Comparison of ENCODE assay signal across 11 cellular contexts in genomic region chr3:31968391-31968926, GRCh38. TPM values are rescaled to one million over a fixed set of nuclear protein-coding genes. Genes with fewer than 3 reads are reported as not detected.
DNase-seq lines count a peak whose midpoint lies in the region; ATAC-seq, FAIRE-seq and TF ChIP-seq lines count a peak whose summit lies in the region.
"Had no signal": no experiment of that assay in that cellular context is flagged by ENCODE, and none has a peak within 500 bp of the region (broad histone marks: within the 10 kb centered on the region; RNA-seq: fewer than 3 reads in every experiment).

No MANE protein-coding gene starts in this region.

- H2AK5ac ChIP-seq in H9 (ENCODE audit: insufficient read length, low read length) = no peak overlapping the region

- TF ChIP-seq POLR2A in adrenal gland (IDR thresholded peaks at IDR 0.05) = no peak

- H2BK20ac ChIP-seq in H9 (ENCODE audit: low read depth, low read length, poor library complexity, severe bottlenecking) = no peak overlapping the region

- no peak overlapping the region for H3K4me3 ChIP-seq in adrenal gland
- peak overlapping the region; percentile 8 to 63 (median 45) for H3K4me3 ChIP-seq in keratinocyte (ENCODE audit: control insufficient read depth in 2 of 3, extremely low read depth in 1 of 3, insufficient read depth in 2 of 3, low read depth in 1 of 3, low read length in 3 of 3)
- no peak overlapping the region for H3K4me3 ChIP-seq in stomach smooth muscle (ENCODE audit: low read length in 2 of 2)

- H3K9ac ChIP-seq in H9 (ENCODE audit: extremely low read depth, insufficient read length, low read length) (no peak overlapping the region), keratinocyte (ENCODE audit: control insufficient read depth, extremely low read depth, insufficient read depth, low read length) (peak overlapping the region; percentile 76), stomach smooth muscle (ENCODE audit: low read length in 2 of 2) (no peak overlapping the region)

- intact Hi-C loops in adrenal gland (cut with DNase I) = no loop called here

- H3K9me3 ChIP-seq in H9 (ENCODE audit: control insufficient read depth, low read depth, low read length) (no peaks in the 10 kb centered on the region), adrenal gland (replicated peaks in 1 of 3) (no peaks in the 10 kb centered on the region), keratinocyte (ENCODE audit: control insufficient read depth, low read depth, low read length) (no peaks in the 10 kb centered on the region), stomach smooth muscle (ENCODE audit: control insufficient read depth in 2 of 2, low read length in 2 of 2) (no peaks in the 10 kb centered on the region)

- peaks cover 0 to 11% (median 2%) of the 10 kb centered on the region in 3 experiments; a peak in 2 of 7 replicates for H3K36me3 Mint-ChIP-seq in H9 (ENCODE audit: insufficient read depth in 1 of 3, low read depth in 3 of 3)
- H3K36me3 Mint-ChIP-seq: activated CD4-positive, alpha-beta memory T cell treated with anti-CD3 and anti-CD28 coated beads for 36 hours had no signal

- H3K4me1 ChIP-seq in H9 (ENCODE audit: insufficient read depth, low read length) (peaks cover 19% of the 10 kb centered on the region), adrenal gland (replicated peaks in 1 of 2) (peaks cover 0 to 22% of the 10 kb centered on the region in 2 donors), keratinocyte (ENCODE audit: control insufficient read depth, extremely low read depth, insufficient read depth, low read length) (peaks cover 37% of the 10 kb centered on the region), stomach smooth muscle (ENCODE audit: control insufficient read depth, insufficient read depth, low read length) (peaks cover 3% of the 10 kb centered on the region)

- H3K23me2 ChIP-seq in H9 (ENCODE audit: insufficient read length, low read depth, low read length, poor library complexity, severe bottlenecking) = no peaks in the 10 kb centered on the region

- H3K14ac ChIP-seq in H9 (ENCODE audit: insufficient read depth, low read length) = no peak overlapping the region

- H3K9me1 ChIP-seq in keratinocyte (ENCODE audit: control insufficient read depth, extremely low read depth, insufficient read depth, low read length) = no peaks in the 10 kb centered on the region

- no peak overlapping the region for H3K23ac ChIP-seq in H9 (ENCODE audit: insufficient read length, low read depth, low read length)

- dilution Hi-C loops in keratinocyte (cut with MboI; ENCODE audit: extremely low pct_ligation_motif_present, low sequenced_read_pairs) = no loop called here

- H3K27me3 Mint-ChIP-seq in H9 (ENCODE audit: low read depth) = no peaks in the 10 kb centered on the region

- peak overlapping the region; percentile 65 for H3K27ac ChIP-seq in H9 (ENCODE audit: insufficient read length, low read depth, low read length)
- peak overlapping the region in 3 of 5 donors; percentile 22 to 30 (median 27) for H3K27ac ChIP-seq in adrenal gland
- H3K27ac ChIP-seq in keratinocyte (ENCODE audit: control insufficient read depth, insufficient read depth, low read length) = peak overlapping the region; percentile 99
- H3K27ac ChIP-seq in stomach smooth muscle (ENCODE audit: low read length) = peak overlapping the region; percentile 11

- H4K91ac ChIP-seq in H9 (ENCODE audit: insufficient read length, low read depth, low read length) = no peak overlapping the region

- peaks cover 53 to 56% of the 10 kb centered on the region in 2 experiments for H3K4me1 Mint-ChIP-seq in H9

- H3K27ac Mint-ChIP-seq in H9 = peak overlapping the region; percentile 23 to 88 (median 88); a peak in 5 of 7 replicates
- H3K27ac Mint-ChIP-seq: activated CD4-positive, alpha-beta memory T cell treated with anti-CD3 and anti-CD28 coated beads for 36 hours had no signal

- TF ChIP-seq CTCF in H9 (conservative IDR thresholded peaks at IDR 0.05) (no peak), adrenal gland (IDR thresholded peaks at IDR 0.05) (no peak), keratinocyte (optimal IDR thresholded peaks at IDR 0.05 in 1 of 3, IDR thresholded peaks at IDR 0.05 in 1 of 3, conservative IDR thresholded peaks at IDR 0.05 in 1 of 3; ENCODE audit: extremely low read depth in 1 of 3, insufficient read depth in 2 of 3, low read length in 3 of 3) (no peak)

- H3T11ph ChIP-seq in H9 (ENCODE audit: low read length) = no peak overlapping the region

- H2BK12ac ChIP-seq in H9 (ENCODE audit: insufficient read length, low read depth, low read length) = no peak overlapping the region

- H2BK15ac ChIP-seq in H9 (ENCODE audit: low read depth, low read length) = no peak overlapping the region

- ATAC-seq in HG03520 (IDR thresholded peaks at IDR 0.05; ENCODE audit: unreplicated experiment) (no peak), GM21390 (IDR thresholded peaks at IDR 0.05; ENCODE audit: unreplicated experiment) (no peak)

- H3K36me3 ChIP-seq in adrenal gland (replicated peaks in 1 of 2) = no peaks in the 10 kb centered on the region
- peaks cover 0 to 6% of the 10 kb centered on the region in 2 experiments for H3K36me3 ChIP-seq in keratinocyte (ENCODE audit: control insufficient read depth in 2 of 2, extremely low read depth in 1 of 2, insufficient read depth in 2 of 2, low read length in 2 of 2)
- no peaks in the 10 kb centered on the region for H3K36me3 ChIP-seq in stomach smooth muscle (ENCODE audit: control insufficient read depth in 2 of 2, insufficient read depth in 2 of 2, low read length in 2 of 2)

- H3K4me3 Mint-ChIP-seq in H9 = no peak overlapping the region
- H3K4me3 Mint-ChIP-seq: activated CD4-positive, alpha-beta memory T cell treated with anti-CD3 and anti-CD28 coated beads for 36 hours had no signal

- DNase-seq in H9 (no peak), adrenal gland (no peak), keratinocyte (ENCODE audit: low read depth, low spot score) (no peak), T-helper 9 cell (no peak)
- no peak for DNase-seq in central memory CD4-positive, alpha-beta T cell
- DNase-seq: activated CD4-positive, alpha-beta memory T cell treated with anti-CD3 and anti-CD28 coated beads for 36 hours; effector CD4-positive, alpha-beta T cell; NCI-H187 had no signal

- FAIRE-seq in keratinocyte (lab: Jason Lieb, UNC) = peak; percentile 57

- H3K18ac ChIP-seq in H9 (ENCODE audit: insufficient read length, low read depth, low read length) = no peak overlapping the region

- no peaks in the 10 kb centered on the region for H3K27me3 ChIP-seq in H9 (ENCODE audit: insufficient read depth, low read length)
- H3K27me3 ChIP-seq in adrenal gland = no peaks in the 10 kb centered on the region
- H3K27me3 ChIP-seq in keratinocyte (ENCODE audit: control insufficient read depth, extremely low read depth, insufficient read depth, low read length) = no peaks in the 10 kb centered on the region
- H3K27me3 ChIP-seq in stomach smooth muscle (ENCODE audit: control insufficient read depth in 1 of 2, insufficient read depth in 2 of 2, low read length in 2 of 2) = no peaks in the 10 kb centered on the region

- H4K20me1 ChIP-seq in H9 (ENCODE audit: control insufficient read depth, insufficient read depth, insufficient read length) (no peaks in the 10 kb centered on the region), keratinocyte (ENCODE audit: control insufficient read depth, extremely low read depth, insufficient read depth, low read length) (no peaks in the 10 kb centered on the region)

- H2AFZ ChIP-seq in H9 (ENCODE audit: low read length) (no peak overlapping the region), keratinocyte (ENCODE audit: control insufficient read depth, low read length) (no peak overlapping the region)

- no peak overlapping the region for H2BK5ac ChIP-seq in H9 (ENCODE audit: insufficient read length, low read length)

- H3K79me2 ChIP-seq in H9 (ENCODE audit: insufficient read depth, low read length) (peaks cover 24% of the 10 kb centered on the region; the same call in 1 of the 2 replicates), keratinocyte (ENCODE audit: control insufficient read depth, insufficient read depth, low read length) (peaks cover 74% of the 10 kb centered on the region)

- H3K79me1 ChIP-seq in H9 (ENCODE audit: insufficient read depth, low read depth, low read length, poor library complexity, severe bottlenecking) = no peaks in the 10 kb centered on the region

- H3K9me3 Mint-ChIP-seq in H9 = no peaks in the 10 kb centered on the region
- H3K9me3 Mint-ChIP-seq: activated CD4-positive, alpha-beta memory T cell treated with anti-CD3 and anti-CD28 coated beads for 36 hours had no signal

- no peak overlapping the region for H4K5ac ChIP-seq in H9 (ENCODE audit: insufficient read length, low read depth, low read length)

- WGBS in H9 (ENCODE audit: extremely low coverage, insufficient read length, low lambda C conversion rate) = no CpG with 5 or more reads among the region's 2 CpGs
- 63 to 72% (median 71%) methylated on average over 2 of the region's 2 CpGs for WGBS in adrenal gland, 4 donors

- no peak overlapping the region for H4K8ac ChIP-seq in H9 (replicated peaks; ENCODE audit: insufficient read length, low read depth, low read length)

- H3K56ac ChIP-seq in H9 (ENCODE audit: insufficient read length, low read depth, low read length) = no peak overlapping the region

- no peak overlapping the region for H2BK120ac ChIP-seq in H9 (ENCODE audit: low read depth, low read length, poor library complexity, severe bottlenecking)

- H3K4ac ChIP-seq in H9 (ENCODE audit: low read depth, low read length) = no peak overlapping the region

- H3K4me2 ChIP-seq in H9 (ENCODE audit: insufficient read depth, insufficient read length, low read length) (no peak overlapping the region), keratinocyte (ENCODE audit: control insufficient read depth, extremely low read depth, insufficient read depth, low read depth, low read length) (peak overlapping the region; percentile 96)

RNA-seq across cellular contexts. Expression of gene OSBPL10, which starts 12.6 kb away (rescaled TPM):
- total RNA-seq in H9 (2021) (42.7 and 46.7 TPM in 2 replicates), adrenal gland (10 to 100 TPM in 5 of 8 donors, 1 to 10 TPM in 3; 7.6 to 55.6 (median 13.1) TPM)
- polyA plus RNA-seq in adrenal gland (1 to 10 TPM; 2.0 to 9.6 (median 2.2) TPM), keratinocyte (42.6 to 78.1 TPM (median 50.1 TPM) in 3 replicates)
- polyA plus RNA-seq in keratinocyte (2011; ENCODE audit: low read depth) = 14.4 TPM
- polyA plus RNA-seq in keratinocyte (2011; cell fraction: cytosol; rRNA removed) = 68.5 and 68.9 TPM in 2 replicates
- polyA plus RNA-seq in keratinocyte (2011; cell fraction: nucleus; rRNA removed) = 82.4 and 92.0 TPM in 2 replicates
- 27.0 and 67.6 TPM in 2 replicates for polyA plus RNA-seq in keratinocyte (2012; ENCODE audit: low replicate concordance)
- polyA minus RNA-seq in keratinocyte = 88.3 to 141 TPM (median 103 TPM) in 3 replicates
- polyA minus RNA-seq in keratinocyte (2011; cell fraction: cytosol; rRNA and poly(A)+ RNA removed) = 59.1 TPM
- 59.5 and 153 TPM in 2 replicates for polyA minus RNA-seq in keratinocyte (2011; cell fraction: nucleus; rRNA and poly(A)+ RNA removed)

RNA-seq across cellular contexts. Expression of gene ZNF860, which starts 13.1 kb away (rescaled TPM):
- total RNA-seq in H9 (2021) = 2.1 and 2.6 TPM in 2 replicates
- total RNA-seq in adrenal gland = 1 to 10 TPM in 2 of 8 donors, under 1 TPM in 6; 0.18 to 1.1 (median 0.40) TPM
- polyA plus RNA-seq in adrenal gland = under 1 TPM; 0.10 to 0.71 (median 0.16) TPM
- polyA plus RNA-seq in keratinocyte = 5.6 to 10.3 TPM (median 7.9 TPM) in 3 replicates
- 1.6 TPM for polyA plus RNA-seq in keratinocyte (2011; ENCODE audit: low read depth)
- polyA plus RNA-seq in keratinocyte (2011; cell fraction: cytosol; rRNA removed) = 3.7 and 8.1 TPM in 2 replicates
- 10.3 and 10.5 TPM in 2 replicates for polyA plus RNA-seq in keratinocyte (2011; cell fraction: nucleus; rRNA removed)
- 1.8 and 6.0 TPM in 2 replicates for polyA plus RNA-seq in keratinocyte (2012; ENCODE audit: low replicate concordance)
- 6.3 to 15.7 TPM (median 13.4 TPM) in 3 replicates for polyA minus RNA-seq in keratinocyte
- 4.4 TPM for polyA minus RNA-seq in keratinocyte (2011; cell fraction: cytosol; rRNA and poly(A)+ RNA removed)
- polyA minus RNA-seq in keratinocyte (2011; cell fraction: nucleus; rRNA and poly(A)+ RNA removed) = 7.3 and 12.2 TPM in 2 replicates

Comparison
In these comparisons a context has a peak if more than half of its experiments do, and no peak if none do; other contexts are left out.
1. H3K27ac ChIP-seq: peak in every context shown above with its lines; median percentile 99 in keratinocyte; 65 in H9; 27 in adrenal gland; 11 in stomach smooth muscle.
2. H3K4me3 ChIP-seq: peak in keratinocyte (3 of 3); none in adrenal gland (0 of 4) and stomach smooth muscle (0 of 2).